18 cellular contexts compared by ENCODE assay signal in genomic region chr1:41953291-41953690, GRCh38. TPM values are rescaled to one million over a fixed set of nuclear protein-coding genes. Genes with fewer than 3 reads are reported as not detected.
DNase-seq lines count a peak whose midpoint lies in the region; ATAC-seq, FAIRE-seq and TF ChIP-seq lines count a peak whose summit lies in the region.
"Had no signal": no experiment of that assay in that cellular context is flagged by ENCODE, and none has a peak within 500 bp of the region (broad histone marks: within the 10 kb centered on the region; RNA-seq: fewer than 3 reads in every experiment).

No MANE protein-coding gene starts in this region.

- no peak for ATAC-seq in HCT116
- ATAC-seq: CD8-positive, alpha-beta T cell had no signal

- H3K9me3 Mint-ChIP-seq in Calu3 (ENCODE audit: low read depth, unreplicated experiment): no peaks in the 10 kb centered on the region
- peaks cover 30% of the 10 kb centered on the region for H3K9me3 Mint-ChIP-seq in activated T-cell treated with anti-CD3 and anti-CD28 coated beads, Interleukin-2, amount 50 U/mL, for 24 hours

- H3K4me1 Mint-ChIP-seq in Calu3 (ENCODE audit: low read depth, unreplicated experiment): peaks cover 85% of the 10 kb centered on the region
- peaks cover 46% of the 10 kb centered on the region for H3K4me1 Mint-ChIP-seq in activated T-cell treated with anti-CD3 and anti-CD28 coated beads, Interleukin-2, amount 50 U/mL, for 24 hours (ENCODE audit: low read depth)

- no peak overlapping the region for H3K4me3 Mint-ChIP-seq in Calu3 (ENCODE audit: low read depth, unreplicated experiment)
- no peak overlapping the region for H3K4me3 Mint-ChIP-seq in activated T-cell treated with anti-CD3 and anti-CD28 coated beads, Interleukin-2, amount 50 U/mL, for 24 hours
- H3K4me3 Mint-ChIP-seq: B cell; CD8-positive, alpha-beta T cell had no signal

- no peaks in the 10 kb centered on the region for H4K20me1 ChIP-seq in HCT116 (ENCODE audit: insufficient read depth)
- H4K20me1 ChIP-seq in PC-9 (ENCODE audit: insufficient read depth): no peaks in the 10 kb centered on the region
- H4K20me1 ChIP-seq: BLaER1 treated with 17β-estradiol and CSF1 and Interleukin-3, amounts not matched to agents 10 nM and 100 nM had no signal

- DNase-seq in Calu3 (no peak), HCT116 (ENCODE audit: low read depth, low spot score) (no peak), PC-9 (no peak), bronchial epithelial cell (ENCODE audit: low read depth) (peak; percentile 51), glomerular visceral epithelial cell (ENCODE audit: extremely low spot score) (no peak), putamen (ENCODE audit: low spot score) (no peak)
- no peak for DNase-seq in activated T-cell treated with anti-CD3 and anti-CD28 coated beads, Interleukin-2, amount 50 U/mL, for 24 hours
- no peak for DNase-seq in stimulated activated CD4-positive, alpha-beta T cell treated with anti-CD3 and anti-CD28 coated beads, Interleukin-2, amount 100 ng/mL, for 48 hours
- DNase-seq: CD8-positive, alpha-beta T cell; GDM1; GM23248; IMR-90 had no signal

- CTCF ChIA-PET in Calu3 (lab: Charles Lee) (no interaction called here), HCT116 (lab: Charles Lee) (no interaction called here), PC-9 (lab: Charles Lee) (no interaction called here)

- intact Hi-C loops in Calu3 (cut with micrococcal nuclease; ENCODE audit: unreplicated experiment): no loop called here
- intact Hi-C loops in HCT116 (cut with micrococcal nuclease): no loop called here
- intact Hi-C loops in PC-9 (cut with micrococcal nuclease; ENCODE audit: unreplicated experiment): loop anchor here (10.0 kb wide), 1 partner anchor 378 kb away; no protein-coding TSS in a partner anchor

- no peaks in the 10 kb centered on the region for H3K27me3 Mint-ChIP-seq in Calu3 (ENCODE audit: unreplicated experiment)
- no peaks in the 10 kb centered on the region for H3K27me3 Mint-ChIP-seq in activated T-cell treated with anti-CD3 and anti-CD28 coated beads, Interleukin-2, amount 50 U/mL, for 24 hours

- H3K27ac ChIP-seq in HCT116 (ENCODE audit: low read depth, low read length) (peak overlapping the region; percentile 93), PC-9 (no peak overlapping the region)
- H3K27ac ChIP-seq: BLaER1 treated with 17β-estradiol and CSF1 and Interleukin-3, amounts not matched to agents 10 nM and 100 nM; GM23248 had no signal

- FAIRE-seq in bronchial epithelial cell (lab: Jason Lieb, UNC): no peak
- FAIRE-seq: GM12892, GM18507, HTR-8/SVneo had no signal

- BruUV-seq in Calu3 (replicated peaks; lab: Mats Ljungman, UMichigan) (no TSS peak), HCT116 (replicated peaks; lab: Mats Ljungman, UMichigan) (no TSS peak), PC-9 (replicated peaks; lab: Mats Ljungman, UMichigan) (no TSS peak)

- peaks cover 50 to 62% of the 10 kb centered on the region in 2 experiments for H3K4me1 ChIP-seq in HCT116 (ENCODE audit: control insufficient read depth in 1 of 2, insufficient read depth in 2 of 2, low read length in 2 of 2)
- peaks cover 61% of the 10 kb centered on the region for H3K4me1 ChIP-seq in PC-9 (replicated peaks; ENCODE audit: insufficient read depth)

- peak overlapping the region; percentile 85 for H3K27ac Mint-ChIP-seq in Calu3 (ENCODE audit: unreplicated experiment)
- H3K27ac Mint-ChIP-seq in activated T-cell treated with anti-CD3 and anti-CD28 coated beads, Interleukin-2, amount 50 U/mL, for 24 hours: no peak overlapping the region
- H3K27ac Mint-ChIP-seq: B cell; CD8-positive, alpha-beta T cell had no signal

- H2AFZ ChIP-seq in HCT116 (ENCODE audit: low read depth, low read length, poor library complexity, severe bottlenecking) (no peak overlapping the region), PC-9 (no peak overlapping the region)
- H2AFZ ChIP-seq: GM23248 had no signal

- no peaks in the 10 kb centered on the region for H3K9me3 ChIP-seq in HCT116 (ENCODE audit: control insufficient read depth in 1 of 2, insufficient read depth in 1 of 2, low read depth in 1 of 2, low read length in 2 of 2)
- H3K9me3 ChIP-seq in PC-9 (ENCODE audit: insufficient read depth, low read depth): no peaks in the 10 kb centered on the region
- H3K9me3 ChIP-seq: HAP-1 had no signal

- POLR2A ChIA-PET in HCT116 (lab: Charles Lee): no interaction called here
- POLR2A ChIA-PET in PC-9 (lab: Charles Lee; ENCODE audit: unreplicated experiment): no interaction called here

- no peak for TF ChIP-seq CTCF in Calu3 (IDR thresholded peaks at IDR 0.05; ENCODE audit: unreplicated experiment)
- no peak for TF ChIP-seq CTCF in HCT116 (IDR thresholded peaks at IDR 0.05 in 2 of 3, conservative IDR thresholded peaks at IDR 0.05 in 1 of 3; ENCODE audit: borderline replicate concordance in 1 of 3, insufficient read depth in 1 of 3, low read depth in 2 of 3, low read length in 2 of 3)
- TF ChIP-seq CTCF in PC-9 (conservative IDR thresholded peaks at IDR 0.05): no peak
- no peak for TF ChIP-seq CTCF in bronchial epithelial cell (IDR thresholded peaks at IDR 0.05; ENCODE audit: insufficient read depth, low read length, severe bottlenecking)

- H3K36me3 Mint-ChIP-seq in Calu3 (ENCODE audit: insufficient read depth, unreplicated experiment): peaks cover 13% of the 10 kb centered on the region
- peaks cover 14% of the 10 kb centered on the region for H3K36me3 Mint-ChIP-seq in activated T-cell treated with anti-CD3 and anti-CD28 coated beads, Interleukin-2, amount 50 U/mL, for 24 hours (ENCODE audit: low read depth)

- no peaks in the 10 kb centered on the region for H3K36me3 ChIP-seq in HCT116 (ENCODE audit: control insufficient read depth in 1 of 2, insufficient read depth in 2 of 2, low read length in 2 of 2)
- no peaks in the 10 kb centered on the region for H3K36me3 ChIP-seq in PC-9 (ENCODE audit: low read depth)
- H3K36me3 ChIP-seq in bronchial epithelial cell (ENCODE audit: control insufficient read depth, insufficient read depth, low read length): no peaks in the 10 kb centered on the region
- H3K36me3 ChIP-seq: BLaER1 treated with 17β-estradiol and CSF1 and Interleukin-3, amounts not matched to agents 10 nM and 100 nM; HAP-1 had no signal

- peaks cover 52% of the 10 kb centered on the region for H3F3A ChIP-seq in PC-9 (ENCODE audit: insufficient read depth, low read depth)

- H3K27me3 ChIP-seq in HCT116 (ENCODE audit: insufficient read depth, low read length) (no peaks in the 10 kb centered on the region), PC-9 (ENCODE audit: insufficient read depth, low read depth) (no peaks in the 10 kb centered on the region), bronchial epithelial cell (ENCODE audit: control insufficient read depth, insufficient read depth, low read length) (no peaks in the 10 kb centered on the region)
- H3K27me3 ChIP-seq: BLaER1 treated with 17β-estradiol and CSF1 and Interleukin-3, amounts not matched to agents 10 nM and 100 nM had no signal

- H3K9me2 ChIP-seq in HCT116 (ENCODE audit: insufficient read depth): no peaks in the 10 kb centered on the region
- H3K9me2 ChIP-seq in PC-9 (ENCODE audit: insufficient read depth): no peaks in the 10 kb centered on the region

- RAD21 ChIA-PET in HCT116 (lab: Charles Lee; ENCODE audit: low non-redundant PET in 1 of 2, low total read pairs in 2 of 2, uncharacterized antibody in 2 of 2, unreplicated experiment in 2 of 2): no interaction called here

- no peak for TF ChIP-seq POLR2A in HCT116 (IDR thresholded peaks at IDR 0.05; ENCODE audit: borderline replicate concordance, extremely low read depth, insufficient read depth, insufficient read length)

- 0 out of 2 replicates have a peak overlapping the region, but pooled peaks have one; percentile 7 for H3K9ac ChIP-seq in HCT116 (ENCODE audit: low read length)
- H3K9ac ChIP-seq: BLaER1 treated with 17β-estradiol and CSF1 and Interleukin-3, amounts not matched to agents 10 nM and 100 nM; GM23248 had no signal

- H3K4me3 ChIP-seq in HCT116 (replicated peaks in 1 of 2; ENCODE audit: low read depth in 1 of 2, low read length in 2 of 2): no peak overlapping the region
- H3K4me3 ChIP-seq in PC-9: no peak overlapping the region
- H3K4me3 ChIP-seq in bronchial epithelial cell (ENCODE audit: low read depth, low read length): no peak overlapping the region
- H3K4me3 ChIP-seq: BLaER1 treated with 17β-estradiol and CSF1 and Interleukin-3, amounts not matched to agents 10 nM and 100 nM; GM23248; HAP-1 had no signal

- H3K79me2 ChIP-seq in HCT116 (ENCODE audit: insufficient read depth, low read length): no peaks in the 10 kb centered on the region
- H3K79me2 ChIP-seq in PC-9 (ENCODE audit: low read depth): peaks cover 20% of the 10 kb centered on the region

- H3K4me2 ChIP-seq in HCT116 (ENCODE audit: low read length) (peak overlapping the region; percentile 81), PC-9 (peak overlapping the region; percentile 71)
- H3K4me2 ChIP-seq: BLaER1 treated with 17β-estradiol and CSF1 and Interleukin-3, amounts not matched to agents 10 nM and 100 nM had no signal

- TF ChIP-seq RAD21 in HCT116 (IDR thresholded peaks at IDR 0.05; ENCODE audit: low read depth): no peak

TF ChIP-seq in HCT116, 20 proteins besides CTCF, POLR2A, EP300 and RAD21:
- TF ChIP-seq MAX (IDR thresholded peaks at IDR 0.05) (0 out of 2 replicates have a peak, but pooled peaks have one; percentile 10), EZH2 (IDR thresholded peaks at IDR 0.05) (no peak)

RNA-seq across cellular contexts. Expression of gene HIVEP3, which starts 34.6 kb away (rescaled TPM):
- total RNA-seq in Calu3 (2022): 5.6 and 9.0 TPM in 2 replicates
- total RNA-seq in HCT116 (2021; ENCODE audit: unreplicated experiment): 7.1 TPM
- 4.2 and 6.0 TPM in 2 replicates for polyA plus RNA-seq in HCT116 (2012)
- total RNA-seq in PC-9 (2021): 8.1 and 11.0 TPM in 2 replicates
- total RNA-seq in bronchial epithelial cell: under 0.01 and 0.26 TPM in 2 replicates
